In genomic region chr5:170306381-170306790, GRCh38 we compare ENCODE assay signal across 1 cellular context.
TF ChIP-seq lines count a peak whose summit lies in the region.

No MANE protein-coding gene starts in this region.

TF ChIP-seq in GM23338, 12 proteins besides CTCF, POLR2A, EP300 and RAD21 (continued from another document):
- TF ChIP-seq ZNF462 (CRISPR knock-in tag; IDR thresholded peaks at IDR 0.05) (no peak), NANOG (IDR thresholded peaks at IDR 0.05; ENCODE audit: borderline replicate concordance) (no peak), JUNB (IDR thresholded peaks at IDR 0.05; ENCODE audit: unreplicated experiment) (no peak), EZH2phosphoT487 (IDR thresholded peaks at IDR 0.05; ENCODE audit: unreplicated experiment) (no peak), REST (IDR thresholded peaks at IDR 0.05; ENCODE audit: unreplicated experiment) (no peak), EZH2 (IDR thresholded peaks at IDR 0.05; ENCODE audit: low read depth, unreplicated experiment) (no peak), ZNF114 (CRISPR knock-in tag; IDR thresholded peaks at IDR 0.05) (no peak), STAT1 (IDR thresholded peaks at IDR 0.05; ENCODE audit: unreplicated experiment) (no peak)
